ENCODE assay signal across 13 cellular contexts in genomic region chr6:94254689-94255088, GRCh38.
DNase-seq lines count a peak whose midpoint lies in the region; ATAC-seq and TF ChIP-seq lines count a peak whose summit lies in the region.
"Had no signal": no experiment of that assay in that cellular context is flagged by ENCODE, and none has a peak within 500 bp of the region (broad histone marks: within the 10 kb centered on the region; RNA-seq: fewer than 3 reads in every experiment).

No MANE protein-coding gene starts in this region.

- no peak overlapping the region for H3K9ac ChIP-seq in neural progenitor cell

- no peaks in the 10 kb centered on the region for H4K20me1 ChIP-seq in neural progenitor cell (ENCODE audit: low read depth)

- peaks cover 9% of the 10 kb centered on the region for H3F3A ChIP-seq in neural progenitor cell (ENCODE audit: low read depth)

- no peak overlapping the region for H2AFZ ChIP-seq in neural progenitor cell (replicated peaks)

- no peak overlapping the region for H3K4me3 ChIP-seq in choroid plexus epithelial cell (ENCODE audit: low read depth, low read length)
- no peak overlapping the region for H3K4me3 ChIP-seq in neural progenitor cell
- H3K4me3 ChIP-seq: A549 had no signal

- no peaks in the 10 kb centered on the region for H3K27me3 ChIP-seq in neural progenitor cell

- no peaks in the 10 kb centered on the region for H3K27me3 Mint-ChIP-seq in neural progenitor cell (ENCODE audit: insufficient read depth, low read depth)

- peaks cover 2% of the 10 kb centered on the region for H3K36me3 Mint-ChIP-seq in neural progenitor cell

- no peaks in the 10 kb centered on the region for H3K9me3 ChIP-seq in neural progenitor cell (ENCODE audit: low read depth)
- H3K9me3 ChIP-seq: A549 had no signal

- H3K4me1 Mint-ChIP-seq in neural progenitor cell = no peaks in the 10 kb centered on the region

- H3K4me1 ChIP-seq in neural progenitor cell = peaks cover 6% of the 10 kb centered on the region
- H3K4me1 ChIP-seq: A549 had no signal

- ATAC-seq in GM18498 (IDR thresholded peaks at IDR 0.05; ENCODE audit: unreplicated experiment) = no peak
- ATAC-seq: A549 had no signal

- no peaks in the 10 kb centered on the region for H3K79me2 ChIP-seq in neural progenitor cell (ENCODE audit: low read depth)

- H3K4me3 Mint-ChIP-seq in neural progenitor cell = no peak overlapping the region
- H3K4me3 Mint-ChIP-seq: activated T-helper 1 cell treated with anti-CD3 and anti-CD28 coated beads, Interleukin-12 subunit alpha, Interleukin-12 subunit beta, Interleukin-2, Interleukin-4 antibody, amounts not matched to agents 30 ng/mL and 10 ng/mL and 1 ng/mL, durations not matched to agents 14 hours and 24 hours and 36 hours had no signal

- H3K4me2 ChIP-seq in neural progenitor cell = no peak overlapping the region
- H3K4me2 ChIP-seq: A549 had no signal

- peak; percentile 51 for TF ChIP-seq CTCF in choroid plexus epithelial cell (conservative IDR thresholded peaks at IDR 0.05; ENCODE audit: low read depth, low read length)
- TF ChIP-seq CTCF in neural progenitor cell (IDR thresholded peaks at IDR 0.05) = peak; percentile 61

- peaks cover 3% of the 10 kb centered on the region for H3K9me3 Mint-ChIP-seq in neural progenitor cell
- H3K9me3 Mint-ChIP-seq: activated T-helper 1 cell treated with anti-CD3 and anti-CD28 coated beads, Interleukin-12 subunit alpha, Interleukin-12 subunit beta, Interleukin-2, Interleukin-4 antibody, amounts not matched to agents 30 ng/mL and 10 ng/mL and 1 ng/mL, durations not matched to agents 14 hours and 24 hours and 36 hours had no signal

- no peak overlapping the region for H3K27ac Mint-ChIP-seq in neural progenitor cell
- H3K27ac Mint-ChIP-seq: activated T-helper 1 cell treated with anti-CD3 and anti-CD28 coated beads, Interleukin-12 subunit alpha, Interleukin-12 subunit beta, Interleukin-2, Interleukin-4 antibody, amounts not matched to agents 30 ng/mL and 10 ng/mL and 1 ng/mL, durations not matched to agents 14 hours and 24 hours and 36 hours had no signal

- H3K27ac ChIP-seq in neural progenitor cell = no peak overlapping the region
- H3K27ac ChIP-seq: A549 had no signal

- no peaks in the 10 kb centered on the region for H3K36me3 ChIP-seq in neural progenitor cell

- DNase-seq in NCI-H1105 treated with DMSO at 0.1 percent for 48 hours (lab: John Stamatoyannopoulos, UW) (peak; percentile 36), NCI-H1105 (lab: John Stamatoyannopoulos, UW) (no peak), NCI-H446 treated with DMSO at 0.1 percent for 48 hours (lab: John Stamatoyannopoulos, UW) (peak; percentile 39), choroid plexus epithelial cell (ENCODE audit: low read depth) (peak; percentile 32), neural progenitor cell (ENCODE audit: low spot score) (peak; percentile 43), HUDEP-2 (lab: John Stamatoyannopoulos, UW; ENCODE audit: unreplicated experiment in 76 of 76) (no peak), T-helper 2 cell (no peak)
- DNase-seq: DMS79 treated with DMSO at 0.1 percent for 48 hours; NCI-H1436; stimulated activated CD4-positive, alpha-beta T cell treated with anti-CD3 and anti-CD28 coated beads, Interleukin-4, amount 100 ng/mL, for 4 hours had no signal

Comparison
In these comparisons a context has a peak if more than half of its experiments do, and no peak if none do; other contexts are left out.
1. DNase-seq: peak in NCI-H1105 treated with DMSO at 0.1 percent for 48 hours (single experiment), NCI-H446 treated with DMSO at 0.1 percent for 48 hours (single experiment), choroid plexus epithelial cell (single experiment) and neural progenitor cell (single experiment); none in NCI-H1105 (single experiment), HUDEP-2 (0 of 76) and T-helper 2 cell (0 of 5).